Comparison of ENCODE assay signal across 9 cellular contexts in genomic region chr12:3122841-3123678, GRCh38. TPM values are rescaled to one million over a fixed set of nuclear protein-coding genes. Genes with fewer than 3 reads are reported as not detected.
DNase-seq lines count a peak whose midpoint lies in the region; ATAC-seq, FAIRE-seq and TF ChIP-seq lines count a peak whose summit lies in the region.
"Had no signal": no experiment of that assay in that cellular context is flagged by ENCODE, and none has a peak within 500 bp of the region (broad histone marks: within the 10 kb centered on the region; RNA-seq: fewer than 3 reads in every experiment).

No MANE protein-coding gene starts in this region.

- no peaks in the 10 kb centered on the region for H3K9me3 ChIP-seq in astrocyte (ENCODE audit: insufficient read depth, low read depth, low read length)

- H3K27me3 Mint-ChIP-seq in HFFc6 (ENCODE audit: insufficient read depth) (no peaks in the 10 kb centered on the region), astrocyte (ENCODE audit: low read depth, unreplicated experiment) (peaks cover 3% of the 10 kb centered on the region)

- TF ChIP-seq CTCF in HFFc6 (IDR thresholded peaks at IDR 0.05) = peak; percentile 55; the same call in 1 of the 2 replicates
- no peak for TF ChIP-seq CTCF in astrocyte (IDR thresholded peaks at IDR 0.05; ENCODE audit: insufficient read depth, low read depth, low read length)

- H3K4me1 Mint-ChIP-seq in HFFc6 (ENCODE audit: low read depth) (peaks cover 48% of the 10 kb centered on the region), astrocyte (ENCODE audit: low read depth, unreplicated experiment) (peaks cover 25% of the 10 kb centered on the region)
- H3K4me1 Mint-ChIP-seq: activated T-helper 17 cell treated with anti-CD3 and anti-CD28 coated beads, Interleukin-2, amount 50 U/mL, for 72 hours had no signal

- DNase-seq in HFFc6 = peak; percentile 90
- DNase-seq in astrocyte (ENCODE audit: low read depth) = peak; percentile 74
- DNase-seq in left cardiac atrium = peak; percentile 82
- peak; percentile 78 for DNase-seq in stromal cell of bone marrow (ENCODE audit: low read depth)
- no peak for DNase-seq in NCI-H774 (lab: John Stamatoyannopoulos, UW)
- DNase-seq in T-helper 1 cell = no peak

- peak; percentile 39 to 72 for ATAC-seq in left cardiac atrium
- ATAC-seq in GM21381 (IDR thresholded peaks at IDR 0.05; ENCODE audit: unreplicated experiment) = no peak
- ATAC-seq in GM21390 (IDR thresholded peaks at IDR 0.05; ENCODE audit: unreplicated experiment) = no peak
- ATAC-seq: activated T-helper 17 cell treated with anti-CD3 and anti-CD28 coated beads, Interleukin-2, amount 50 U/mL, for 72 hours had no signal

- H3K27ac Mint-ChIP-seq in HFFc6 = peak overlapping the region; percentile 80
- peak overlapping the region; percentile 58 for H3K27ac Mint-ChIP-seq in astrocyte (ENCODE audit: unreplicated experiment)
- H3K27ac Mint-ChIP-seq: activated T-helper 17 cell treated with anti-CD3 and anti-CD28 coated beads, Interleukin-2, amount 50 U/mL, for 72 hours had no signal

- H3K27me3 ChIP-seq in astrocyte (ENCODE audit: insufficient read depth, low read length) = no peaks in the 10 kb centered on the region

- intact Hi-C loops in left cardiac atrium (cut with DNase I) = no loop called here

- H2AFZ ChIP-seq in astrocyte (ENCODE audit: low read depth, low read length) = no peak overlapping the region

- H3K9me3 Mint-ChIP-seq in HFFc6 (0 out of 2 replicates have a peak, but pooled peaks cover 4% of the 10 kb centered on the region), astrocyte (ENCODE audit: unreplicated experiment) (peaks cover 4% of the 10 kb centered on the region)
- H3K9me3 Mint-ChIP-seq: activated T-helper 17 cell treated with anti-CD3 and anti-CD28 coated beads, Interleukin-2, amount 50 U/mL, for 72 hours had no signal

- H4K20me1 ChIP-seq in astrocyte (ENCODE audit: insufficient read depth, low read length) = peaks cover 21% of the 10 kb centered on the region

- H3K36me3 ChIP-seq in astrocyte (ENCODE audit: insufficient read depth, low read length) = no peaks in the 10 kb centered on the region

- FAIRE-seq in astrocyte (lab: Jason Lieb, UNC) = peak; percentile 83

- peak overlapping the region; percentile 65 for H3K27ac ChIP-seq in astrocyte (ENCODE audit: low read depth, low read length)

- peaks cover 44% of the 10 kb centered on the region for H3K4me1 ChIP-seq in astrocyte (ENCODE audit: insufficient read depth, low read length)

- H3K4me2 ChIP-seq in astrocyte (ENCODE audit: low read length) = peak overlapping the region; percentile 72

- H3K9ac ChIP-seq in astrocyte (ENCODE audit: low read length) = peak overlapping the region; percentile 55

- no peak overlapping the region for H3K4me3 ChIP-seq in astrocyte (ENCODE audit: insufficient read depth, low read depth, low read length)

- H3K36me3 Mint-ChIP-seq in HFFc6 (ENCODE audit: low read depth) = peaks cover 9% of the 10 kb centered on the region
- no peaks in the 10 kb centered on the region for H3K36me3 Mint-ChIP-seq in astrocyte (ENCODE audit: low read depth, unreplicated experiment)

- H3K79me2 ChIP-seq in astrocyte (ENCODE audit: insufficient read depth, low read length) = peaks cover 5% of the 10 kb centered on the region

- H3K4me3 Mint-ChIP-seq in HFFc6 (peak overlapping the region; percentile 41), astrocyte (ENCODE audit: unreplicated experiment) (no peak overlapping the region)
- H3K4me3 Mint-ChIP-seq: activated T-helper 17 cell treated with anti-CD3 and anti-CD28 coated beads, Interleukin-2, amount 50 U/mL, for 72 hours had no signal

RNA-seq across cellular contexts. Expression of gene TSPAN9, which starts 45.9 kb away (rescaled TPM):
- total RNA-seq in HFFc6 (2021; fragmentation: NEBNext Ultra II Directional; extraction: Animal tissue kit (Norgen Biotek cat#: 25700)) = 10 to 100 TPM; 18.1 to 35.8 (median 22.7) TPM
- total RNA-seq in astrocyte (39.8 and 40.9 TPM in 2 replicates), left cardiac atrium (100 to 1,000 TPM; 125 to 201 TPM)

Comparison
In these comparisons a context has a peak if more than half of its experiments do, and no peak if none do; other contexts are left out.
1. DNase-seq: peak in HFFc6 (single experiment), astrocyte (single experiment), left cardiac atrium (single experiment) and stromal cell of bone marrow (single experiment); none in NCI-H774 (single experiment) and T-helper 1 cell (0 of 5).
2. ATAC-seq: peak in left cardiac atrium (2 of 2); none in GM21381 (single experiment) and GM21390 (single experiment).